9 cellular contexts compared by ENCODE assay signal in the genomic region with DNA sequence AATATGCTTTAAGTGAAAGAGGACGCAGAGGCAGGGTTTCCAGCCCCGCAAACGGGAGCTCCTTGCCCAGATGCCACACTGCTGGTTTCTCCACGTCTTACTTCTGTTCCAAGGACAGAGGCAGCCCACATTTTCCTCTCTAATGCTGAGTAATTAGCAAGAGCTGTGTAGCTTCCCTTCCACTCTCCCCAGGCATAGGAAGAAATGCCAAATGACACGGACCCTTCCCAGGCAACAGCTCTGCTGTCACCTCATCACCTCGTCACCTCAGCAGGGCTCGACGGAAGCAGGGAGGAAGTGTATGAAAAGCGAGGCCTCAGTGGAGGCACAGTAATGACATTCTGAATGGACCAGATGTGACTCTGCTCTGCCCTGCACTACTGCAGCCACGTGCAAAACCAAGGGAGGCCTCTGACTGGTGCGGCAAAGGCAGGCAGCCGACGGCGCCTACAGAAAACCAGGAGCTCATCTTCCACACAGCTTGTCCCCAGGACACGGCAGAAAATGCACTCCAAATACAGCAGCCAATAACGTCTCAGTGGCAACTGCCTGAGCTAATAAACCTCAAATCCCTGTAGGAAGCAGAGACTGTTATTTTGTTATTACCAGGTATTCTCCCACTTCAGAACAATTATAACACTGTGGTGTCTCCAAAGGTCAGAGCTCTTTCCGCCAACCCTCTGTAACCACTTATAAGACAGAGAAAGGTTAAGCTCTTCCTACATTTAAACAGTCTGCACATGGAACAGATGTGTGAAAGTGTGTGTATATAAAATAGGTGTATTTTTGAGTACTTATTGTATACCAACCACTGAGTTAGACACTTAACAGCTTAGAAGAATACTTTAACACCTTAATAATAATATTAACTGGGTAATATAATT.
A peak's percentile ranks its signal among the peaks of the same experiment; 100 is the strongest.
DNase-seq lines count a peak whose midpoint lies in the region; ATAC-seq and TF ChIP-seq lines count a peak whose summit lies in the region.
"Had no signal": no experiment of that assay in that cellular context is flagged by ENCODE, and none has a peak within 500 bp of the region (broad histone marks: within the 10 kb centered on the region; RNA-seq: fewer than 3 reads in every experiment).

No MANE protein-coding gene starts in this region.

- TF ChIP-seq CTCF in neural progenitor cell (IDR thresholded peaks at IDR 0.05) (no peak), foreskin keratinocyte (conservative IDR thresholded peaks at IDR 0.05) (no peak)

- DNase-seq in EH (ENCODE audit: low read depth) (peak; percentile 8), NCI-H1417 (lab: John Stamatoyannopoulos, UW) (peak in 2 of 3 experiments; percentile 66 to 93), neural progenitor cell (ENCODE audit: low spot score) (no peak), NCI-H187 (lab: John Stamatoyannopoulos, UW) (no peak), HCEC 1CT (no peak), foreskin keratinocyte (no peak), AG20443 (ENCODE audit: low spot score) (no peak)
- DNase-seq in activated naive CD4-positive, alpha-beta T cell treated with Interleukin-2 at 50 U/mL for 16 hours: peak; percentile 8
- DNase-seq: NCI-H1048 had no signal

- no peak overlapping the region for H3K4me3 Mint-ChIP-seq in neural progenitor cell

- H3K9ac ChIP-seq in neural progenitor cell: no peak overlapping the region

- H3K4me2 ChIP-seq in neural progenitor cell: peak overlapping the region; percentile 36

- H3K36me3 Mint-ChIP-seq in neural progenitor cell: no peaks in the 10 kb centered on the region

- peak overlapping the region; percentile 91 for H2AFZ ChIP-seq in neural progenitor cell (replicated peaks)

- no peak overlapping the region for H3K27ac ChIP-seq in neural progenitor cell
- no peak overlapping the region for H3K27ac ChIP-seq in foreskin keratinocyte

- no peak overlapping the region for H3K4me3 ChIP-seq in neural progenitor cell

- H4K20me1 ChIP-seq in neural progenitor cell (ENCODE audit: low read depth): no peaks in the 10 kb centered on the region

- no peak for ATAC-seq in foreskin keratinocyte

- no peaks in the 10 kb centered on the region for H3K9me3 ChIP-seq in neural progenitor cell (ENCODE audit: low read depth)

- H3K27ac Mint-ChIP-seq in neural progenitor cell: no peak overlapping the region

- no peaks in the 10 kb centered on the region for H3K27me3 ChIP-seq in neural progenitor cell
- H3K27me3 ChIP-seq in foreskin keratinocyte: no peaks in the 10 kb centered on the region

- H3K4me1 ChIP-seq in neural progenitor cell (peaks cover 4% of the 10 kb centered on the region), foreskin keratinocyte (no peaks in the 10 kb centered on the region)

- H3K27me3 Mint-ChIP-seq in neural progenitor cell (ENCODE audit: insufficient read depth, low read depth): peaks cover 2% of the 10 kb centered on the region

- no peaks in the 10 kb centered on the region for H3F3A ChIP-seq in neural progenitor cell (ENCODE audit: low read depth)

- H3K36me3 ChIP-seq in neural progenitor cell: no peaks in the 10 kb centered on the region

- H3K4me1 Mint-ChIP-seq in neural progenitor cell: peaks cover 15% of the 10 kb centered on the region

- H3K79me2 ChIP-seq in neural progenitor cell (ENCODE audit: low read depth): no peaks in the 10 kb centered on the region

- peaks cover 8% of the 10 kb centered on the region for H3K9me3 Mint-ChIP-seq in neural progenitor cell

Comparison
In these comparisons a context has a peak if more than half of its experiments do, and no peak if none do; other contexts are left out.
1. DNase-seq: peak in EH (single experiment), NCI-H1417 (2 of 3) and activated naive CD4-positive, alpha-beta T cell treated with Interleukin-2 at 50 U/mL for 16 hours (single experiment); none in neural progenitor cell (single experiment), NCI-H187 (0 of 2), HCEC 1CT (single experiment), foreskin keratinocyte (0 of 2) and AG20443 (single experiment).